In the genomic region with DNA sequence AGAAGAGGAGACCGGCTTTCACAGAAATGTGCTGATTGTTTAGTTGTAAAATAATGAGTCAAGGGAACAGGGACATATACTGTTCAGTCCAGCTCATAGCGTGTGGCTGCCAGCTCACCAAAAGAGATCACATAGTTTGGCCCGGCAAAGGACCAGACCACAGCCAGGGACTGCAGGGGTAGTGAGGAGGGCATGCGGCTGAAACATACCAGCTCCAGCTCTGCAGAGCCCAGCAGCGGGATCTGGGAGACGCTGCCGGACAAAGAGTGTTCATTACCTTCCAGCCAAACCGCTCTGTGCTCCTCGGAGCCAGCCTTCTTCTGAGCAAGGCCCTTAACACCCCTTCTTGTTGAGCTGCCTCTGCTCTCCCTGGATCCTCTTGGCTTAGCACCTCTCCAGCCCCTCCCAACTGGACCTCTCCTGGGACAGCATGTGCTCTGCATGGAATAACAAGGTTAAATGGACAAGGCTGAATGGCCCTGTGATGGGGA, we compare ENCODE assay signal across 2 cellular contexts.
TF ChIP-seq lines count a peak whose summit lies in the region.

No MANE protein-coding gene starts in this region.

TF ChIP-seq in GM12878, 131 proteins besides CTCF, POLR2A, EP300 and RAD21:
- TF ChIP-seq FOXK2 (IDR thresholded peaks at IDR 0.05) = peak; percentile 28; the same call in 1 of the 2 replicates
- no peak for TF ChIP-seq POLR2AphosphoS2 (IDR thresholded peaks at IDR 0.05; ENCODE audit: low read depth, low read length)

TF ChIP-seq in GM12891, 5 proteins besides CTCF, POLR2A, EP300 and RAD21:
- TF ChIP-seq POU2F2 (IDR thresholded peaks at IDR 0.05; ENCODE audit: low read depth, low read length) (no peak), TAF1 (IDR thresholded peaks at IDR 0.05; ENCODE audit: low read depth, low read length) (no peak), SPI1 (IDR thresholded peaks at IDR 0.05; ENCODE audit: low read depth, low read length) (no peak), POLR2AphosphoS5 (IDR thresholded peaks at IDR 0.05; ENCODE audit: low read depth, low read length) (no peak), PAX5 (IDR thresholded peaks at IDR 0.05; ENCODE audit: insufficient read depth, low read length, severe bottlenecking) (no peak)
TF ChIP-seq in GM12891: peak in this region for 0.
